Comparison of ENCODE assay signal across 34 cellular contexts in the genomic region with DNA sequence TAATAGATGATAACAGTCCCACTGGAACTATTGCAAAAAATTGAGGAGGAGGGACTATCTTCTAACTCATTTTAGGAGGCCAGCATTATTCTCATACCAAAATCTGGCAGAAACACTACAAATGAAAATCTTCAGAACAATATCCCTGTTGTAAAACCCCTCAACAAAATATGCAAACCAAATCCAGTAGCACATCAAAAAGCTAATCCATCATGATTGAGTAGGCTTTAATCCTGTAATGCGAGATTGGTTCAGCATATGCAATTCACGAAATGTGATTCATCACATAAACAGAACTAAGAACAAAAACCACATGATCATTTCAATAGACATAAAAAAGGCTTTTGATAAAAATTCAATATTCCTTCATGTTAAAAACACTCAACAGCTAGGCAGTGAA. TPM values are rescaled to one million over a fixed set of nuclear protein-coding genes. Genes with fewer than 3 reads are reported as not detected.
A peak's percentile ranks its signal among the peaks of the same experiment; 100 is the strongest.
DNase-seq lines count a peak whose midpoint lies in the region; ATAC-seq and TF ChIP-seq lines count a peak whose summit lies in the region.
"Had no signal": no experiment of that assay in that cellular context is flagged by ENCODE, and none has a peak within 500 bp of the region (broad histone marks: within the 10 kb centered on the region; RNA-seq: fewer than 3 reads in every experiment).

No MANE protein-coding gene starts in this region.

- intact Hi-C loops in uterus (cut with DNase I; ENCODE audit: low total_unique reads), result no loop called here

- H3K36me3 Mint-ChIP-seq in activated T-helper 17 cell treated with anti-CD3 and anti-CD28 coated beads, Interleukin-2, amount 50 U/mL, for 72 hours (ENCODE audit: low read depth), result no peaks in the 10 kb centered on the region

- no peaks in the 10 kb centered on the region for H3K27me3 ChIP-seq in foreskin keratinocyte
- no peaks in the 10 kb centered on the region for H3K27me3 ChIP-seq in uterus
- H3K27me3 ChIP-seq: stomach had no signal

- H3K4me1 ChIP-seq in foreskin keratinocyte (no peaks in the 10 kb centered on the region), uterus (no peaks in the 10 kb centered on the region)
- H3K4me1 ChIP-seq: stomach had no signal

- H3K4me3 ChIP-seq in choroid plexus epithelial cell (ENCODE audit: low read depth, low read length) (no peak overlapping the region), uterus (no peak overlapping the region)
- H3K4me3 ChIP-seq: A549, stomach had no signal

- H3K27ac ChIP-seq in foreskin keratinocyte (no peak overlapping the region), uterus (no peak overlapping the region)
- H3K27ac ChIP-seq: A549, stomach had no signal

- peaks cover 4% of the 10 kb centered on the region for H3K9me3 Mint-ChIP-seq in activated T-helper 17 cell treated with anti-CD3 and anti-CD28 coated beads, Interleukin-2, amount 50 U/mL, for 72 hours

- ATAC-seq in foreskin keratinocyte (peak; percentile 44), GM21576 (IDR thresholded peaks at IDR 0.05; ENCODE audit: unreplicated experiment) (no peak)
- no peak for ATAC-seq in activated T-helper 17 cell treated with anti-CD3 and anti-CD28 coated beads, Interleukin-2, amount 50 U/mL, for 72 hours (replicated peaks)
- ATAC-seq: A549; activated CD4-positive, alpha-beta T cell treated with anti-CD3 and anti-CD28 coated beads for 36 hours; activated CD8-positive, alpha-beta T cell treated with anti-CD3 and anti-CD28 coated beads for 36 hours; left colon; Panc1 had no signal

- H3K9me3 ChIP-seq in uterus, result no peaks in the 10 kb centered on the region

- no peaks in the 10 kb centered on the region for H3K4me1 Mint-ChIP-seq in activated T-helper 17 cell treated with anti-CD3 and anti-CD28 coated beads, Interleukin-2, amount 50 U/mL, for 72 hours

- TF ChIP-seq POLR2A in uterus (IDR thresholded peaks at IDR 0.05), result no peak

- H3K27me3 Mint-ChIP-seq in activated T-helper 17 cell treated with anti-CD3 and anti-CD28 coated beads, Interleukin-2, amount 50 U/mL, for 72 hours, result peaks cover 3% of the 10 kb centered on the region

- no peak overlapping the region for H3K27ac Mint-ChIP-seq in activated T-helper 17 cell treated with anti-CD3 and anti-CD28 coated beads, Interleukin-2, amount 50 U/mL, for 72 hours
- H3K27ac Mint-ChIP-seq: activated CD4-positive, alpha-beta T cell treated with anti-CD3 and anti-CD28 coated beads for 36 hours; activated CD8-positive, alpha-beta T cell treated with anti-CD3 and anti-CD28 coated beads for 36 hours; activated T-helper 1 cell treated with anti-CD3 and anti-CD28 coated beads, Interleukin-12 subunit alpha, Interleukin-12 subunit beta, Interleukin-2, Interleukin-4 antibody, amounts not matched to agents 30 ng/mL and 10 ng/mL and 1 ng/mL, durations not matched to agents 14 hours and 24 hours and 36 hours; CD4-positive, alpha-beta T cell; immature natural killer cell; nephron had no signal

- DNase-seq in COLO829 (ENCODE audit: low spot score), result peak; percentile 54
- peak; percentile 44 for DNase-seq in NCI-H524 treated with DMSO at 0.1 percent for 48 hours (lab: John Stamatoyannopoulos, UW)
- peak; percentile 60 for DNase-seq in choroid plexus epithelial cell (ENCODE audit: low read depth)
- no peak for DNase-seq in foreskin keratinocyte
- DNase-seq in uterus, result no peak
- DNase-seq in effector CD8-positive, alpha-beta T cell (lab: John Stamatoyannopoulos, UW), result no peak
- DNase-seq: activated CD4-positive, alpha-beta T cell treated with anti-CD3 and anti-CD28 coated beads for 36 hours; activated CD8-positive, alpha-beta memory T cell treated with anti-CD3 and anti-CD28 coated beads, Interleukin-2, amount 50 U/mL, for 48 hours; activated CD8-positive, alpha-beta T cell treated with anti-CD3 and anti-CD28 coated beads for 36 hours; activated naive CD4-positive, alpha-beta T cell treated with anti-CD3 and anti-CD28 coated beads, Interleukin-2, amount 50 U/mL, for 16 hours; CD4-positive, alpha-beta T cell; cortex of kidney; H7; immature natural killer cell; left colon; NCI-H1105 treated with DMSO at 0.1 percent for 48 hours; NCI-H1930; NCI-H526; SHP77 treated with DMSO at 0.1 percent for 48 hours; stimulated activated CD4-positive, alpha-beta T cell treated with anti-CD3 and anti-CD28 coated beads, Interleukin-1b, Interleukin-23, amount 100 ng/mL, for 48 hours; stomach; T-helper 2 cell had no signal

- TF ChIP-seq CTCF in choroid plexus epithelial cell (conservative IDR thresholded peaks at IDR 0.05; ENCODE audit: low read depth, low read length) (no peak), foreskin keratinocyte (conservative IDR thresholded peaks at IDR 0.05) (no peak), uterus (IDR thresholded peaks at IDR 0.05) (no peak)

- no peaks in the 10 kb centered on the region for H3K36me3 ChIP-seq in uterus
- H3K36me3 ChIP-seq: stomach had no signal

- H3K4me3 Mint-ChIP-seq in activated T-helper 17 cell treated with anti-CD3 and anti-CD28 coated beads, Interleukin-2, amount 50 U/mL, for 72 hours, result no peak overlapping the region
- H3K4me3 Mint-ChIP-seq: activated CD4-positive, alpha-beta T cell treated with anti-CD3 and anti-CD28 coated beads for 36 hours; activated CD8-positive, alpha-beta T cell treated with anti-CD3 and anti-CD28 coated beads for 36 hours; activated T-helper 1 cell treated with anti-CD3 and anti-CD28 coated beads, Interleukin-12 subunit alpha, Interleukin-12 subunit beta, Interleukin-2, Interleukin-4 antibody, amounts not matched to agents 30 ng/mL and 10 ng/mL and 1 ng/mL, durations not matched to agents 14 hours and 24 hours and 36 hours; CD4-positive, alpha-beta T cell; immature natural killer cell; nephron had no signal

RNA-seq across cellular contexts. Expression of gene PLSCR2, which starts 23.9 kb away (rescaled TPM):
- total RNA-seq in foreskin keratinocyte, result not detected in 2 replicates
- not detected in 2 replicates for polyA plus RNA-seq in foreskin keratinocyte
- not detected for total RNA-seq in uterus
- not detected for total RNA-seq in activated T-helper 17 cell treated with anti-CD3 and anti-CD28 coated beads, Interleukin-2, amount 50 U/mL, for 72 hours
- total RNA-seq: activated CD8-positive, alpha-beta T cell treated with anti-CD3 and anti-CD28 coated beads for 36 hours; activated T-helper 1 cell treated with anti-CD3 and anti-CD28 coated beads, Interleukin-12 subunit alpha, Interleukin-12 subunit beta, Interleukin-2, Interleukin-4 antibody, amounts not matched to agents 30 ng/mL and 10 ng/mL and 1 ng/mL, durations not matched to agents 14 hours and 24 hours and 36 hours; CD4-positive, alpha-beta T cell; Daoy; HT-29; lung microvascular endothelial cell; M059J; omental fat pad had no signal
- polyA plus RNA-seq: esophagus, immature natural killer cell had no signal

RNA-seq across cellular contexts. Expression of gene PLSCR1, which starts 51.2 kb away (rescaled TPM):
- total RNA-seq in foreskin keratinocyte, result 147 and 160 TPM in 2 replicates
- 86.7 and 98.0 TPM in 2 replicates for polyA plus RNA-seq in foreskin keratinocyte
- total RNA-seq in uterus, result 100 to 1,000 TPM in 2 of 4 donors, 10 to 100 TPM in 2; 75.6 to 248 (median 116) TPM
- 10 to 100 TPM; 22.6 to 48.0 TPM for total RNA-seq in activated T-helper 17 cell treated with anti-CD3 and anti-CD28 coated beads, Interleukin-2, amount 50 U/mL, for 72 hours

Comparison
In these comparisons a context has a peak if more than half of its experiments do, and no peak if none do; other contexts are left out.
1. DNase-seq: peak in COLO829 (single experiment), NCI-H524 treated with DMSO at 0.1 percent for 48 hours (single experiment) and choroid plexus epithelial cell (single experiment); none in foreskin keratinocyte (0 of 2), uterus (0 of 2) and effector CD8-positive, alpha-beta T cell (single experiment).